Comparison of ENCODE assay signal across 8 cellular contexts in genomic region chr20:60137657-60138245, GRCh38.
A peak's percentile ranks its signal among the peaks of the same experiment; 100 is the strongest.
DNase-seq lines count a peak whose midpoint lies in the region; ATAC-seq and TF ChIP-seq lines count a peak whose summit lies in the region.

No MANE protein-coding gene starts in this region.

- no peaks in the 10 kb centered on the region for H3K36me3 Mint-ChIP-seq in T-helper 17 cell (ENCODE audit: low read depth)

- H3K4me3 ChIP-seq in Jurkat, Clone E6-1 (ENCODE audit: low read length) = peak overlapping the region; percentile 67
- peak overlapping the region; percentile 5 to 28 for H3K4me3 ChIP-seq in prostate gland

- no peak overlapping the region for H3K27ac Mint-ChIP-seq in T-helper 17 cell

- H3K4me3 Mint-ChIP-seq in T-helper 17 cell = peak overlapping the region; percentile 84

- no peak overlapping the region for H3K27ac ChIP-seq in prostate gland

- H3K36me3 ChIP-seq in prostate gland = no peaks in the 10 kb centered on the region

- H3K27me3 ChIP-seq in prostate gland (replicated peaks; ENCODE audit: insufficient read depth) = no peaks in the 10 kb centered on the region

- H3K27me3 Mint-ChIP-seq in T-helper 17 cell = peaks cover 15% of the 10 kb centered on the region

- TF ChIP-seq POLR2A in prostate gland (IDR thresholded peaks at IDR 0.05) = no peak

- peak; percentile 15 for DNase-seq in NCI-H2227 (lab: John Stamatoyannopoulos, UW; ENCODE audit: unreplicated experiment)
- no peak for DNase-seq in NCI-H2227 treated with DMSO at 0.1 percent for 48 hours (lab: John Stamatoyannopoulos, UW)
- DNase-seq in Jurkat, Clone E6-1 (ENCODE audit: low read depth, low spot score) = peak; percentile 87
- DNase-seq in T-helper 17 cell = no peak
- DNase-seq in prostate gland (ENCODE audit: low spot score) = no peak
- no peak for DNase-seq in AG08396 (ENCODE audit: low spot score)
- DNase-seq in COLO829 (ENCODE audit: low spot score) = no peak

- ATAC-seq in T-helper 17 cell = peak; percentile 52
- ATAC-seq in esophagus mucosa = peak; percentile 87

- 54% methylated on average over 3 of the region's 3 CpGs for WGBS in prostate gland

- no peaks in the 10 kb centered on the region for H3K4me1 ChIP-seq in prostate gland (replicated peaks)

- no peaks in the 10 kb centered on the region for H3K9me3 ChIP-seq in T-helper 17 cell (ENCODE audit: control insufficient read depth, low read length, poor library complexity, severe bottlenecking)
- H3K9me3 ChIP-seq in prostate gland = no peaks in the 10 kb centered on the region

- peaks cover 7% of the 10 kb centered on the region for H3K4me1 Mint-ChIP-seq in T-helper 17 cell

- intact Hi-C loops in prostate gland (cut with DNase I) = no loop called here

- TF ChIP-seq CTCF in prostate gland (IDR thresholded peaks at IDR 0.05) = peak in 2 of 4 experiments; percentile 30 to 45

Comparison
In these comparisons a context has a peak if more than half of its experiments do, and no peak if none do; other contexts are left out.
1. DNase-seq: peak in NCI-H2227 (single experiment) and Jurkat, Clone E6-1 (single experiment); none in NCI-H2227 treated with DMSO at 0.1 percent for 48 hours (single experiment), T-helper 17 cell (0 of 3), prostate gland (single experiment), AG08396 (single experiment) and COLO829 (single experiment).